1 cellular context compared by ENCODE assay signal in the genomic region with DNA sequence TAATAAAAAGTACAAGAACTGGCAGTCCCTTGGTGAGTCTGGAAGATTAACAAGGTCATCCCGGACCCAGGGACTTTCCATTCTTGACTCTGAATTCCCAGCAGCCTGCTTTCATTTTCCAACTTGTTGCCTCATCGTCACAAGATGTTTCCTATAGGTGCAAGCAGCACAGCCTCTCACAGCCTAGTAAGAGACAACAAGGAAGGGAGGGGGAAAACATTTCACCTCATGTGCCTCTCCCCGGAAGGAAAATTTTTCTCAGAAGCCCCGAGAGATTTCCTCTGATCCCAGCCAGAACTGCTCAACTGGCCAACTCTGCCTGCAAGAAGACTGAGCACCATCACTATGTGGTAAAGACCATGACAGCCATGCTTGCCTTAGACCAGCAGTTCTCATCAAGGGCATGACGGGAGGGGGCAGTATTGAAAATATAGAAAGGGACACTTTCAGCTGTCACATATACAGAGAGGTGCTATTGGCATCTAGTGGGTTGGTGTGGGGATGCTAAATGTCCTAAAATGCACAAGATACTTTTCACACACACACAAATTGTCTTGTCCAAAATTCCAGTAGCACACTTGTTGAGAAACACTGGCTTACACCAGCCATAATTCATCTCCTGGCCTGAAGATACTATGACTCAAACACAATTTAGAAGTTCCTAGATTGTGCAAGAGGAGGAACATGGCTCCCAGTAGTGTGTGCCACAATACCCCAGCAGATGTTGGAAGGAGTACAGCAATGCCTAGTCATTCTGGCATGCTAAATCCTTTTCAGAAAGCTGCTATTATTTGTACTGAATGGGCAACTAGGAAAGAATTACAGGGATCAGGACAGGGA.
TF ChIP-seq lines count a peak whose summit lies in the region.

No MANE protein-coding gene starts in this region.

TF ChIP-seq in K562, 482 proteins besides CTCF, POLR2A, EP300 and RAD21 (continues in another document):
- no peak for TF ChIP-seq ZNF830 (CRISPR knock-in tag; IDR thresholded peaks at IDR 0.05)
- peak; percentile 28; the same call in 1 of the 2 replicates for TF ChIP-seq DPF2 (IDR thresholded peaks at IDR 0.05)
- TF ChIP-seq NR4A1 (CRISPR knock-in tag; IDR thresholded peaks at IDR 0.05) = no peak
- TF ChIP-seq NR4A1 (tag; IDR thresholded peaks at IDR 0.05) = no peak; the same call in 1 of the 2 replicates
- TF ChIP-seq, protein P1, sequence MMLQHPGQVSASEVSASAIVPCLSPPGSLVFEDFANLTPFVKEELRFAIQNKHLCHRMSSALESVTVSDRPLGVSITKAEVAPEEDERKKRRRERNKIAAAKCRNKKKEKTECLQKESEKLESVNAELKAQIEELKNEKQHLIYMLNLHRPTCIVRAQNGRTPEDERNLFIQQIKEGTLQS (IDR thresholded peaks at IDR 0.05) = peak; percentile 51
- TF ChIP-seq, protein P1 (CRISPR knock-in tag; conservative IDR thresholded peaks at IDR 0.05) = no peak
- peak; percentile 70 for TF ChIP-seq FOSL1 (tag; conservative IDR thresholded peaks at IDR 0.05)
- TF ChIP-seq GATA2 (CRISPR knock-in tag; IDR thresholded peaks at IDR 0.05) = no peak
- TF ChIP-seq ARID1B (IDR thresholded peaks at IDR 0.05) = peak; percentile 22; the same call in 1 of the 2 replicates
- 0 out of 4 replicates have a peak, but pooled peaks of 1 of the 2 experiments have one; percentile 47 for TF ChIP-seq TRIM24 (IDR thresholded peaks at IDR 0.05)
- no peak for TF ChIP-seq KLF13 (tag; IDR thresholded peaks at IDR 0.05; ENCODE audit: borderline replicate concordance, low read depth)
- peak; percentile 64 for TF ChIP-seq PKNOX1 (IDR thresholded peaks at IDR 0.05)
- TF ChIP-seq NFE2 (IDR thresholded peaks at IDR 0.05; ENCODE audit: low read depth) = peak; percentile 38; the same call in 1 of the 2 replicates
- no peak for TF ChIP-seq BHLHE40 (IDR thresholded peaks at IDR 0.05; ENCODE audit: low read length)
- peak; percentile 38; the same call in 1 of the 2 replicates for TF ChIP-seq ELF1 (tag; IDR thresholded peaks at IDR 0.05)
- 0 out of 2 replicates have a peak, but pooled peaks have one; percentile 17 for TF ChIP-seq L3MBTL2 (IDR thresholded peaks at IDR 0.05)
- TF ChIP-seq REST (CRISPR knock-in tag; IDR thresholded peaks at IDR 0.05; ENCODE audit: low read depth) = no peak
- no peak for TF ChIP-seq PCBP1 (IDR thresholded peaks at IDR 0.05; ENCODE audit: low read depth, low read length, poor library complexity, severe bottlenecking)
- TF ChIP-seq, protein P2, sequence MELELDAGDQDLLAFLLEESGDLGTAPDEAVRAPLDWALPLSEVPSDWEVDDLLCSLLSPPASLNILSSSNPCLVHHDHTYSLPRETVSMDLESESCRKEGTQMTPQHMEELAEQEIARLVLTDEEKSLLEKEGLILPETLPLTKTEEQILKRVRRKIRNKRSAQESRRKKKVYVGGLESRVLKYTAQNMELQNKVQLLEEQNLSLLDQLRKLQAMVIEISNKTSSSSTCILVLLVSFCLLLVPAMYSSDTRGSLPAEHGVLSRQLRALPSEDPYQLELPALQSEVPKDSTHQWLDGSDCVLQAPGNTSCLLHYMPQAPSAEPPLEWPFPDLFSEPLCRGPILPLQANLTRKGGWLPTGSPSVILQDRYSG (tag; conservative IDR thresholded peaks at IDR 0.05; ENCODE audit: low read depth) = 0 out of 2 replicates have a peak, but pooled peaks have one; percentile 14
- TF ChIP-seq, protein P3, sequence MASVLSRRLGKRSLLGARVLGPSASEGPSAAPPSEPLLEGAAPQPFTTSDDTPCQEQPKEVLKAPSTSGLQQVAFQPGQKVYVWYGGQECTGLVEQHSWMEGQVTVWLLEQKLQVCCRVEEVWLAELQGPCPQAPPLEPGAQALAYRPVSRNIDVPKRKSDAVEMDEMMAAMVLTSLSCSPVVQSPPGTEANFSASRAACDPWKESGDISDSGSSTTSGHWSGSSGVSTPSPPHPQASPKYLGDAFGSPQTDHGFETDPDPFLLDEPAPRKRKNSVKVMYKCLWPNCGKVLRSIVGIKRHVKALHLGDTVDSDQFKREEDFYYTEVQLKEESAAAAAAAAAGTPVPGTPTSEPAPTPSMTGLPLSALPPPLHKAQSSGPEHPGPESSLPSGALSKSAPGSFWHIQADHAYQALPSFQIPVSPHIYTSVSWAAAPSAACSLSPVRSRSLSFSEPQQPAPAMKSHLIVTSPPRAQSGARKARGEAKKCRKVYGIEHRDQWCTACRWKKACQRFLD (CRISPR knock-in tag; IDR thresholded peaks at IDR 0.05) = peak; percentile 41; the same call in 1 of the 2 replicates
- no peak for TF ChIP-seq SIN3A (IDR thresholded peaks at IDR 0.05; ENCODE audit: borderline replicate concordance in 2 of 2, control insufficient read depth in 1 of 2, low read depth in 2 of 2, low read length in 2 of 2)
- peak; percentile 39; the same call in 1 of the 2 replicates for TF ChIP-seq CEBPG (CRISPR knock-in tag; IDR thresholded peaks at IDR 0.05)
- TF ChIP-seq CEBPG (tag; conservative IDR thresholded peaks at IDR 0.05 in 1 of 2, IDR thresholded peaks at IDR 0.05 in 1 of 2) = peak; percentile 95 to 96
- TF ChIP-seq, protein P4, sequence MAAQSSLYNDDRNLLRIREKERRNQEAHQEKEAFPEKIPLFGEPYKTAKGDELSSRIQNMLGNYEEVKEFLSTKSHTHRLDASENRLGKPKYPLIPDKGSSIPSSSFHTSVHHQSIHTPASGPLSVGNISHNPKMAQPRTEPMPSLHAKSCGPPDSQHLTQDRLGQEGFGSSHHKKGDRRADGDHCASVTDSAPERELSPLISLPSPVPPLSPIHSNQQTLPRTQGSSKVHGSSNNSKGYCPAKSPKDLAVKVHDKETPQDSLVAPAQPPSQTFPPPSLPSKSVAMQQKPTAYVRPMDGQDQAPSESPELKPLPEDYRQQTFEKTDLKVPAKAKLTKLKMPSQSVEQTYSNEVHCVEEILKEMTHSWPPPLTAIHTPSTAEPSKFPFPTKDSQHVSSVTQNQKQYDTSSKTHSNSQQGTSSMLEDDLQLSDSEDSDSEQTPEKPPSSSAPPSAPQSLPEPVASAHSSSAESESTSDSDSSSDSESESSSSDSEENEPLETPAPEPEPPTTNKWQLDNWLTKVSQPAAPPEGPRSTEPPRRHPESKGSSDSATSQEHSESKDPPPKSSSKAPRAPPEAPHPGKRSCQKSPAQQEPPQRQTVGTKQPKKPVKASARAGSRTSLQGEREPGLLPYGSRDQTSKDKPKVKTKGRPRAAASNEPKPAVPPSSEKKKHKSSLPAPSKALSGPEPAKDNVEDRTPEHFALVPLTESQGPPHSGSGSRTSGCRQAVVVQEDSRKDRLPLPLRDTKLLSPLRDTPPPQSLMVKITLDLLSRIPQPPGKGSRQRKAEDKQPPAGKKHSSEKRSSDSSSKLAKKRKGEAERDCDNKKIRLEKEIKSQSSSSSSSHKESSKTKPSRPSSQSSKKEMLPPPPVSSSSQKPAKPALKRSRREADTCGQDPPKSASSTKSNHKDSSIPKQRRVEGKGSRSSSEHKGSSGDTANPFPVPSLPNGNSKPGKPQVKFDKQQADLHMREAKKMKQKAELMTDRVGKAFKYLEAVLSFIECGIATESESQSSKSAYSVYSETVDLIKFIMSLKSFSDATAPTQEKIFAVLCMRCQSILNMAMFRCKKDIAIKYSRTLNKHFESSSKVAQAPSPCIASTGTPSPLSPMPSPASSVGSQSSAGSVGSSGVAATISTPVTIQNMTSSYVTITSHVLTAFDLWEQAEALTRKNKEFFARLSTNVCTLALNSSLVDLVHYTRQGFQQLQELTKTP (IDR thresholded peaks at IDR 0.05; ENCODE audit: low read depth in 1 of 2, partially characterized antibody in 2 of 2) = peak in 1 of 2 experiments; percentile 20
- no peak for TF ChIP-seq ZFPM2 (CRISPR knock-in tag; IDR thresholded peaks at IDR 0.05)
- no peak for TF ChIP-seq ELF2 (CRISPR knock-in tag; IDR thresholded peaks at IDR 0.05)
- TF ChIP-seq MTA3 (IDR thresholded peaks at IDR 0.05; ENCODE audit: borderline replicate concordance) = no peak
- no peak for TF ChIP-seq SOX6 (IDR thresholded peaks at IDR 0.05)
- TF ChIP-seq PURB (CRISPR knock-in tag; IDR thresholded peaks at IDR 0.05; ENCODE audit: low read depth) = no peak
- TF ChIP-seq ZNF133 (CRISPR knock-in tag; IDR thresholded peaks at IDR 0.05) = no peak
- peak; percentile 35 to 36; a peak in 1 of 4 replicates for TF ChIP-seq FOXK2 (conservative IDR thresholded peaks at IDR 0.05 in 1 of 2, IDR thresholded peaks at IDR 0.05 in 1 of 2; ENCODE audit: low read depth in 2 of 2)
- TF ChIP-seq CEBPZ (IDR thresholded peaks at IDR 0.05; ENCODE audit: borderline replicate concordance, low read depth, low read length) = no peak
- TF ChIP-seq, protein P5, sequence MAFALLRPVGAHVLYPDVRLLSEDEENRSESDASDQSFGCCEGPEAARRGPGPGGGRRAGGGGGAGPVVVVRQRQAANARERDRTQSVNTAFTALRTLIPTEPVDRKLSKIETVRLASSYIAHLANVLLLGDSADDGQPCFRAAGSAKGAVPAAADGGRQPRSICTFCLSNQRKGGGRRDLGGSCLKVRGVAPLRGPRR (CRISPR knock-in tag; IDR thresholded peaks at IDR 0.05) = no peak
- no peak for TF ChIP-seq ZNF354B (CRISPR knock-in tag; IDR thresholded peaks at IDR 0.05)
- TF ChIP-seq MCM5 (IDR thresholded peaks at IDR 0.05; ENCODE audit: low read depth) = no peak
- TF ChIP-seq, protein P6, sequence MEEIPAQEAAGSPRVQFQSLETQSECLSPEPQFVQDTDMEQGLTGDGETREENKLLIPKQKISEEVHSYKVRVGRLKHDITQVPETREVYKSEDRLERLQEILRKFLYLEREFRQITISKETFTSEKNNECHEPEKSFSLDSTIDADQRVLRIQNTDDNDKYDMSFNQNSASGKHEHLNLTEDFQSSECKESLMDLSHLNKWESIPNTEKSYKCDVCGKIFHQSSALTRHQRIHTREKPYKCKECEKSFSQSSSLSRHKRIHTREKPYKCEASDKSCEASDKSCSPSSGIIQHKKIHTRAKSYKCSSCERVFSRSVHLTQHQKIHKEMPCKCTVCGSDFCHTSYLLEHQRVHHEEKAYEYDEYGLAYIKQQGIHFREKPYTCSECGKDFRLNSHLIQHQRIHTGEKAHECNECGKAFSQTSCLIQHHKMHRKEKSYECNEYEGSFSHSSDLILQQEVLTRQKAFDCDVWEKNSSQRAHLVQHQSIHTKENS (CRISPR knock-in tag; IDR thresholded peaks at IDR 0.05) = no peak
- TF ChIP-seq CEBPB (tag; IDR thresholded peaks at IDR 0.05) = peak; percentile 98
- TF ChIP-seq FIP1L1 (IDR thresholded peaks at IDR 0.05; ENCODE audit: low read depth, low read length, poor library complexity, severe bottlenecking) = no peak
- TF ChIP-seq SMARCA5 (IDR thresholded peaks at IDR 0.05) = no peak
- TF ChIP-seq CCNT2 (IDR thresholded peaks at IDR 0.05; ENCODE audit: borderline replicate concordance, extremely low read depth, insufficient read length, low read depth, low read length) = no peak
